In the genomic region with DNA sequence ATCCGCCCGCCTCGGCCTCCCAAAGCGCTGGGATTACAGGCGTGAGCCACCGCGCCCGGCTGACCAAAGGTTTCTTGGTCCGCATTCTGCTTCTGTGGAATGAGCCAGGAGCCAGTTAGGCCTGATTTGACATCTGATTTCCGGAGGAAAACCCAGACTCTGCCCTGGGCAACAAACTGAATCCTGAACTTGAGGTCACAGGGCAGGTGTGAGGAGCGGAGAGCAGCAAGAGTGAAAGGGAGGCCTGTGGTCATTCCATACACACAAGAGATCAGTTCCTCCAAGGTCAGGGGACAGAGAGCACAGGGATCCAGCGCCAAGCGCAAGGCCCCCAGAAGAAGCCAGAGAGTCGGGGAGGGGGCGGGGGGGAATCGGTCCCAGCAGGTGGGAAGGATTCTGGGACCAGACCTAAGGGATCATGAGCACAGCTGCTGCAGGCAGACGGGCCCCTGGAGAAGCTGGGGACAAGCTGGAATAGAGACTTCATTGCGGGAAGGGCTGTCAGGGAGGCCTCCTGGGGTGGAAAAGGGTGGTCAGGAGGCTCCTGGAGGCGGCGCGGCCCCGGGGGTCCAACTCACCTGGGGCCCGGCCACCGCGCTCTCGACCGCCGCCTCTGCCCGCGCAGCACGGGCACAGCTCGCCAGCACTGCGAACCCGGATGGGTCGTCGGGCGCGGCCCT, we compare ENCODE assay signal across 8 cellular contexts. TPM values are rescaled to one million over a fixed set of nuclear protein-coding genes. Genes with fewer than 3 reads are reported as not detected.
A peak's percentile ranks its signal among the peaks of the same experiment; 100 is the strongest.
DNase-seq lines count a peak whose midpoint lies in the region; ATAC-seq and TF ChIP-seq lines count a peak whose summit lies in the region.

No MANE protein-coding gene starts in this region.

- no peak overlapping the region for H3K27ac Mint-ChIP-seq in neural crest cell (ENCODE audit: unreplicated experiment)

- no peaks in the 10 kb centered on the region for H3K27me3 Mint-ChIP-seq in neural crest cell (ENCODE audit: low read depth)

- POLR2A ChIA-PET in Panc1 (lab: Charles Lee) = interaction anchor here (0.6 to 0.8 kb wide), 2 partner anchors 22 to 33 kb away, joined by 3 read pairs; a partner anchor contains a TSS

- H3K4me1 ChIP-seq in Panc1 (ENCODE audit: control insufficient read depth, insufficient read depth, low read length) = 0 out of 2 replicates have a peak, but pooled peaks cover 4% of the 10 kb centered on the region

- H3K4me3 ChIP-seq in Panc1 (ENCODE audit: low read depth in 2 of 2, low read length in 2 of 2) = peak overlapping the region; percentile 80 to 85

- H3K36me3 ChIP-seq in Panc1 (ENCODE audit: control insufficient read depth, insufficient read depth, low read length) = peaks cover 2% of the 10 kb centered on the region; the same call in 1 of the 2 replicates

- DNase-seq in NCI-H146 (lab: John Stamatoyannopoulos, UW) (peak; percentile 61), NCI-H146 treated with DMSO at 0.1 percent for 48 hours (lab: John Stamatoyannopoulos, UW; ENCODE audit: unreplicated experiment) (no peak), Panc1 (ENCODE audit: low read depth, low spot score) (no peak), epithelial cell of prostate (ENCODE audit: low read depth, low spot score) (no peak), neural crest cell (ENCODE audit: low read depth, low spot score) (no peak), mucosa of gallbladder (ENCODE audit: low spot score) (no peak), medulla oblongata (ENCODE audit: extremely low spot score) (no peak)

- H3K4me1 Mint-ChIP-seq in neural crest cell = peaks cover 33% of the 10 kb centered on the region

- no peak for TF ChIP-seq CTCF in Panc1 (IDR thresholded peaks at IDR 0.05)
- no peak for TF ChIP-seq CTCF in neural crest cell (conservative IDR thresholded peaks at IDR 0.05)

- H3K9me3 Mint-ChIP-seq in neural crest cell = no peaks in the 10 kb centered on the region

- no peaks in the 10 kb centered on the region for H3K27me3 ChIP-seq in Panc1 (ENCODE audit: control insufficient read depth, insufficient read depth, low read length)

- intact Hi-C loops in Panc1 (cut with micrococcal nuclease; ENCODE audit: unreplicated experiment) = no loop called here

- in situ Hi-C loops in Panc1 (cut with HindIII; ENCODE audit: low pct_unique_long_range_greater_than_20kb, low sequenced_read_pairs) = no loop called here

- peaks cover 2% of the 10 kb centered on the region for H3K36me3 Mint-ChIP-seq in neural crest cell (ENCODE audit: low read depth)

- BruUV-seq in Panc1 (replicated peaks; lab: Mats Ljungman, UMichigan) = no TSS peak

- CTCF ChIA-PET in Panc1 (lab: Charles Lee) = no interaction called here

- H3K4me3 Mint-ChIP-seq in neural crest cell = peak overlapping the region; percentile 99

- peak; percentile 20 for ATAC-seq in Panc1
- no peak for ATAC-seq in GM21737 (IDR thresholded peaks at IDR 0.05; ENCODE audit: unreplicated experiment)

- H3K27ac ChIP-seq in Panc1 (ENCODE audit: low read length) (peak overlapping the region; percentile 69), epithelial cell of prostate (peak overlapping the region; percentile 95)

- no peaks in the 10 kb centered on the region for H3K9me3 ChIP-seq in Panc1 (ENCODE audit: control insufficient read depth, insufficient read depth, low read depth, low read length)

RNA-seq across cellular contexts. Expression of a gene that starts 0.4 kb away (rescaled TPM):
- 8.4 TPM for total RNA-seq in Panc1 (2021; ENCODE audit: unreplicated experiment)
- 5.3 TPM for polyA plus RNA-seq in Panc1 (2012; ENCODE audit: insufficient read length)
- 21.8 and 22.7 TPM in 2 replicates for total RNA-seq in neural crest cell
- total RNA-seq in mucosa of gallbladder = 14.5 TPM

RNA-seq across cellular contexts. Expression of a gene that starts 0.9 kb away (rescaled TPM):
- total RNA-seq in Panc1 (2021; ENCODE audit: unreplicated experiment) = 20.4 TPM
- 18.0 TPM for polyA plus RNA-seq in Panc1 (2012; ENCODE audit: insufficient read length)
- 17.4 and 18.6 TPM in 2 replicates for total RNA-seq in neural crest cell
- 13.4 TPM for total RNA-seq in mucosa of gallbladder

RNA-seq across cellular contexts. Expression of a gene that starts 26.4 kb away (rescaled TPM):
- total RNA-seq in Panc1 (2021; ENCODE audit: unreplicated experiment) = 3.4 TPM
- 2.4 TPM for polyA plus RNA-seq in Panc1 (2012; ENCODE audit: insufficient read length)
- 9.5 and 10.5 TPM in 2 replicates for total RNA-seq in neural crest cell
- 6.4 TPM for total RNA-seq in mucosa of gallbladder

RNA-seq across cellular contexts. Expression of a gene that starts 32.8 kb away (rescaled TPM):
- 122 TPM for total RNA-seq in Panc1 (2021; ENCODE audit: unreplicated experiment)
- 127 TPM for polyA plus RNA-seq in Panc1 (2012; ENCODE audit: insufficient read length)
- total RNA-seq in neural crest cell = 58.2 and 65.8 TPM in 2 replicates
- total RNA-seq in mucosa of gallbladder = 158 TPM

RNA-seq across cellular contexts. Expression of a gene that starts 33.0 kb away (rescaled TPM):
- total RNA-seq in Panc1 (2021; ENCODE audit: unreplicated experiment) (65.9 TPM), neural crest cell (53.4 and 54.5 TPM in 2 replicates), mucosa of gallbladder (35.7 TPM)
- 54.6 TPM for polyA plus RNA-seq in Panc1 (2012; ENCODE audit: insufficient read length)
